Comparison of ENCODE assay signal across 8 cellular contexts in genomic region chr7:140397784-140398750, GRCh38. TPM values are rescaled to one million over a fixed set of nuclear protein-coding genes. Genes with fewer than 3 reads are reported as not detected.
DNase-seq lines count a peak whose midpoint lies in the region; ATAC-seq, FAIRE-seq and TF ChIP-seq lines count a peak whose summit lies in the region.

TSS of gene SLC37A3 (minus strand) at chr7:140398530. CDS start at chr7:140382526, 16,004 bp downstream.

- H3K27ac ChIP-seq in fibroblast of lung (ENCODE audit: insufficient read depth, low read length): peak within 1 kb of the TSS; percentile 85

- peaks cover 33% of the 10 kb centered on the region for H3K79me2 ChIP-seq in fibroblast of lung (ENCODE audit: control insufficient read depth, insufficient read depth, low read length)

- no peaks in the 10 kb centered on the region for H3K27me3 Mint-ChIP-seq in activated T-helper 17 cell treated with anti-CD3 and anti-CD28 coated beads, Interleukin-2, amount 50 U/mL, for 72 hours
- no peaks in the 10 kb centered on the region for H3K27me3 Mint-ChIP-seq in naive thymus-derived CD8-positive, alpha-beta T cell

- H4K20me1 ChIP-seq in fibroblast of lung (ENCODE audit: control insufficient read depth, extremely low read depth, insufficient read depth, low read length): no peaks in the 10 kb centered on the region

- peak within 1 kb of the TSS; percentile 92 for H3K27ac Mint-ChIP-seq in activated T-helper 17 cell treated with anti-CD3 and anti-CD28 coated beads, Interleukin-2, amount 50 U/mL, for 72 hours
- peak within 1 kb of the TSS; percentile 79 to 95 (median 86) for H3K27ac Mint-ChIP-seq in naive thymus-derived CD8-positive, alpha-beta T cell

- TF ChIP-seq CTCF in fibroblast of lung (conservative IDR thresholded peaks at IDR 0.05 in 1 of 2, IDR thresholded peaks at IDR 0.05 in 1 of 2; ENCODE audit: low read depth in 1 of 2, low read length in 2 of 2): peak in 1 of 2 donors; percentile 6

- H3K4me3 Mint-ChIP-seq in activated T-helper 17 cell treated with anti-CD3 and anti-CD28 coated beads, Interleukin-2, amount 50 U/mL, for 72 hours: peak within 1 kb of the TSS; percentile 93
- peak within 1 kb of the TSS; percentile 85 to 92 (median 90) for H3K4me3 Mint-ChIP-seq in naive thymus-derived CD8-positive, alpha-beta T cell

- peak within 1 kb of the TSS; percentile 32 for H2AFZ ChIP-seq in fibroblast of lung (ENCODE audit: low read length)

- POLR2A ChIA-PET in naive thymus-derived CD8-positive, alpha-beta T cell (lab: Charles Lee): interaction anchor here (0.6 to 1.5 kb wide), 9 partner anchors 8 to 223 kb away, joined by 3 to 5 read pairs (median 4); no protein-coding TSS in a partner anchor

- DNase-seq in DMS 273 (lab: John Stamatoyannopoulos, UW; ENCODE audit: unreplicated experiment) (peak; percentile 96), HuH-7.5 (ENCODE audit: low spot score) (peak; percentile 90), RCC 7860 (ENCODE audit: low spot score) (peak; percentile 59), fibroblast of lung (ENCODE audit: low read depth in 2 of 2) (peak; percentile 68 to 74)
- DNase-seq in naive thymus-derived CD8-positive, alpha-beta T cell: peak; percentile 75 to 91 (median 82)
- peak; percentile 61 to 84 (median 78) for DNase-seq in stimulated activated naive CD4-positive, alpha-beta T cell (lab: John Stamatoyannopoulos, UW)

- ATAC-seq in GM21515 (IDR thresholded peaks at IDR 0.05; ENCODE audit: unreplicated experiment): peak; percentile 99
- peak; percentile 96 for ATAC-seq in activated T-helper 17 cell treated with anti-CD3 and anti-CD28 coated beads, Interleukin-2, amount 50 U/mL, for 72 hours (replicated peaks)
- ATAC-seq in naive thymus-derived CD8-positive, alpha-beta T cell: peak; percentile 98

- peak within 1 kb of the TSS; percentile 66 for H3K4me2 ChIP-seq in fibroblast of lung (ENCODE audit: extremely low read depth, insufficient read depth, low read length)

- H3K9me3 ChIP-seq in fibroblast of lung (ENCODE audit: control insufficient read depth, insufficient read depth, low read depth, low read length): no peaks in the 10 kb centered on the region

- peaks cover 14% of the 10 kb centered on the region for H3K36me3 Mint-ChIP-seq in activated T-helper 17 cell treated with anti-CD3 and anti-CD28 coated beads, Interleukin-2, amount 50 U/mL, for 72 hours (ENCODE audit: low read depth)
- H3K36me3 Mint-ChIP-seq in naive thymus-derived CD8-positive, alpha-beta T cell: no peaks in the 10 kb centered on the region

- peak within 1 kb of the TSS; percentile 93 for H3K9ac ChIP-seq in fibroblast of lung (ENCODE audit: insufficient read depth, low read length)

- peaks cover 6% of the 10 kb centered on the region for H3K4me1 ChIP-seq in fibroblast of lung (ENCODE audit: control insufficient read depth, extremely low read depth, insufficient read depth, low read length)

- no peak for FAIRE-seq in RCC 7860 (lab: Jason Lieb, UNC)

- H3K36me3 ChIP-seq in fibroblast of lung (ENCODE audit: control insufficient read depth, insufficient read depth, low read length): no peaks in the 10 kb centered on the region

- H3K4me1 Mint-ChIP-seq in activated T-helper 17 cell treated with anti-CD3 and anti-CD28 coated beads, Interleukin-2, amount 50 U/mL, for 72 hours: peaks cover 19% of the 10 kb centered on the region
- peaks cover 10 to 31% (median 25%) of the 10 kb centered on the region in 4 donors for H3K4me1 Mint-ChIP-seq in naive thymus-derived CD8-positive, alpha-beta T cell

- H3K9me3 Mint-ChIP-seq in activated T-helper 17 cell treated with anti-CD3 and anti-CD28 coated beads, Interleukin-2, amount 50 U/mL, for 72 hours: no peaks in the 10 kb centered on the region
- no peaks in the 10 kb centered on the region for H3K9me3 Mint-ChIP-seq in naive thymus-derived CD8-positive, alpha-beta T cell

- H3K4me3 ChIP-seq in fibroblast of lung (replicated peaks in 1 of 4; ENCODE audit: control extremely low read depth in 1 of 4, insufficient read depth in 1 of 4, low read depth in 3 of 4, low read length in 4 of 4): peak within 1 kb of the TSS; percentile 70 to 88 (median 78)

- H3K27me3 ChIP-seq in fibroblast of lung (ENCODE audit: control insufficient read depth, insufficient read depth, low read length): peaks cover 5% of the 10 kb centered on the region

RNA-seq across cellular contexts. Expression of gene SLC37A3, which starts in this region (rescaled TPM):
- total RNA-seq in activated T-helper 17 cell treated with anti-CD3 and anti-CD28 coated beads, Interleukin-2, amount 50 U/mL, for 72 hours: 10 to 100 TPM; 41.8 to 55.1 TPM
- total RNA-seq in fibroblast of lung: 53.5 and 58.0 TPM in 2 replicates
- 54.3 and 81.7 TPM in 2 replicates for polyA plus RNA-seq in fibroblast of lung
- 22.2 and 36.7 TPM in 2 replicates for polyA plus RNA-seq in fibroblast of lung (2012)
- 68.3 and 86.4 TPM in 2 replicates for polyA minus RNA-seq in fibroblast of lung (ENCODE audit: low replicate concordance)
- 10 to 100 TPM; 32.7 to 38.3 TPM for total RNA-seq in naive thymus-derived CD8-positive, alpha-beta T cell
- 1 to 10 TPM; 7.3 to 9.6 (median 8.6) TPM for polyA plus RNA-seq in naive thymus-derived CD8-positive, alpha-beta T cell

Comparison
In these comparisons a context has a peak if more than half of its experiments do, and no peak if none do; other contexts are left out.
1. Peak in every context shown above with its lines: DNase-seq, ATAC-seq, H3K4me3 ChIP-seq and H3K27ac ChIP-seq.